Comparison of ENCODE assay signal across 1 cellular context in the genomic region with DNA sequence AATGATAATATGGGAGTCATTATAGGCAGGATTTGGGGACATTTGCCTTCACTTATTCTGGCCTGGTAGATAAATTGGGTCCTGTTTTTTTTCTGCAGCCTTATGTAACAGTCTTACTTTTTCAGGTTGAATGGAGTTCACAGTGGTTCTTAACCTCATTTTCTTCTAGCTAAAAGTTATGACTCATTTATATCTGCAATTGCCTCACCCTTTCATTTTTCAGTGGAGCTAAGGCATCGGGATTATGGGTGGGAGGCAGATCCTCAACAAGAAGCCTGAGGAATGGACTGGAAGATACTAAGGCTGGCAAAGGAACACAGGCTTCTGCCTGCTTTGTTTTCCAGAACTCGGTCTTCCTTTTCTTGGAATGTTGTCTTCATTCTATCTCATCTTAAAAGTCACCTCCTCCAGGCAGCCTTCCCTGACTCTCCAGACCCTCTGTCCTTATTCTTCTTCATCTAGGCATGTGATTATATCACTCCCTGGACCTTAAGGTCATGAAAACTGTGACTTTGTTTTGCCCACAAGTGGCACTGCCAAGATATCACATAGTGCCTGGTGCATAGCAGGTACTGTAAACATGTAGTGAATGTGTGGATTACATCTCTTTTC.
TF ChIP-seq lines count a peak whose summit lies in the region.

No MANE protein-coding gene starts in this region.

TF ChIP-seq in GM12878, 131 proteins besides CTCF, POLR2A, EP300 and RAD21:
- TF ChIP-seq, protein P1, sequence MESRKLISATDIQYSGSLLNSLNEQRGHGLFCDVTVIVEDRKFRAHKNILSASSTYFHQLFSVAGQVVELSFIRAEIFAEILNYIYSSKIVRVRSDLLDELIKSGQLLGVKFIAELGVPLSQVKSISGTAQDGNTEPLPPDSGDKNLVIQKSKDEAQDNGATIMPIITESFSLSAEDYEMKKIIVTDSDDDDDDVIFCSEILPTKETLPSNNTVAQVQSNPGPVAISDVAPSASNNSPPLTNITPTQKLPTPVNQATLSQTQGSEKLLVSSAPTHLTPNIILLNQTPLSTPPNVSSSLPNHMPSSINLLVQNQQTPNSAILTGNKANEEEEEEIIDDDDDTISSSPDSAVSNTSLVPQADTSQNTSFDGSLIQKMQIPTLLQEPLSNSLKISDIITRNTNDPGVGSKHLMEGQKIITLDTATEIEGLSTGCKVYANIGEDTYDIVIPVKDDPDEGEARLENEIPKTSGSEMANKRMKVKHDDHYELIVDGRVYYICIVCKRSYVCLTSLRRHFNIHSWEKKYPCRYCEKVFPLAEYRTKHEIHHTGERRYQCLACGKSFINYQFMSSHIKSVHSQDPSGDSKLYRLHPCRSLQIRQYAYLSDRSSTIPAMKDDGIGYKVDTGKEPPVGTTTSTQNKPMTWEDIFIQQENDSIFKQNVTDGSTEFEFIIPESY (IDR thresholded peaks at IDR 0.05), result no peak
- TF ChIP-seq ASH2L (IDR thresholded peaks at IDR 0.05; ENCODE audit: borderline replicate concordance, low read depth), result no peak
- TF ChIP-seq MEF2A (IDR thresholded peaks at IDR 0.05; ENCODE audit: insufficient read depth, low read depth, low read length), result no peak
- TF ChIP-seq, protein P2, sequence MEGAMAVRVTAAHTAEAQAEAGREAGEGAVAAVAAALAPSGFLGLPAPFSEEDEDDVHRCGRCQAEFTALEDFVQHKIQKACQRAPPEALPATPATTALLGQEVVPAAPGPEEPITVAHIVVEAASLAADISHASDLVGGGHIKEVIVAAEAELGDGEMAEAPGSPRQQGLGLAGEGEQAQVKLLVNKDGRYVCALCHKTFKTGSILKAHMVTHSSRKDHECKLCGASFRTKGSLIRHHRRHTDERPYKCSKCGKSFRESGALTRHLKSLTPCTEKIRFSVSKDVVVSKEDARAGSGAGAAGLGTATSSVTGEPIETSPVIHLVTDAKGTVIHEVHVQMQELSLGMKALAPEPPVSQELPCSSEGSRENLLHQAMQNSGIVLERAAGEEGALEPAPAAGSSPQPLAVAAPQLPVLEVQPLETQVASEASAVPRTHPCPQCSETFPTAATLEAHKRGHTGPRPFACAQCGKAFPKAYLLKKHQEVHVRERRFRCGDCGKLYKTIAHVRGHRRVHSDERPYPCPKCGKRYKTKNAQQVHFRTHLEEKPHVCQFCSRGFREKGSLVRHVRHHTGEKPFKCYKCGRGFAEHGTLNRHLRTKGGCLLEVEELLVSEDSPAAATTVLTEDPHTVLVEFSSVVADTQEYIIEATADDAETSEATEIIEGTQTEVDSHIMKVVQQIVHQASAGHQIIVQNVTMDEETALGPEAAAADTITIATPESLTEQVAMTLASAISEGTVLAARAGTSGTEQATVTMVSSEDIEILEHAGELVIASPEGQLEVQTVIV (IDR thresholded peaks at IDR 0.05; ENCODE audit: borderline replicate concordance, partially characterized antibody), result no peak
- TF ChIP-seq EZH2 (IDR thresholded peaks at IDR 0.05; ENCODE audit: borderline replicate concordance, control insufficient read depth, low read depth, low read length), result no peak
- TF ChIP-seq HDGF (IDR thresholded peaks at IDR 0.05), result no peak
- TF ChIP-seq CREB1 (IDR thresholded peaks at IDR 0.05; ENCODE audit: low read depth), result no peak
- TF ChIP-seq, protein P3, sequence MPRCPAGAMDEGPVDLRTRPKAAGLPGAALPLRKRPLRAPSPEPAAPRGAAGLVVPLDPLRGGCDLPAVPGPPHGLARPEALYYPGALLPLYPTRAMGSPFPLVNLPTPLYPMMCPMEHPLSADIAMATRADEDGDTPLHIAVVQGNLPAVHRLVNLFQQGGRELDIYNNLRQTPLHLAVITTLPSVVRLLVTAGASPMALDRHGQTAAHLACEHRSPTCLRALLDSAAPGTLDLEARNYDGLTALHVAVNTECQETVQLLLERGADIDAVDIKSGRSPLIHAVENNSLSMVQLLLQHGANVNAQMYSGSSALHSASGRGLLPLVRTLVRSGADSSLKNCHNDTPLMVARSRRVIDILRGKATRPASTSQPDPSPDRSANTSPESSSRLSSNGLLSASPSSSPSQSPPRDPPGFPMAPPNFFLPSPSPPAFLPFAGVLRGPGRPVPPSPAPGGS (IDR thresholded peaks at IDR 0.05; ENCODE audit: borderline replicate concordance, insufficient read depth, low read depth, low read length, poor library complexity, severe bottlenecking), result no peak
- TF ChIP-seq TARDBP (IDR thresholded peaks at IDR 0.05; ENCODE audit: borderline replicate concordance), result no peak
- no peak for TF ChIP-seq EED (IDR thresholded peaks at IDR 0.05; ENCODE audit: low read depth)
